In genomic region chr11:10298342-10298741, GRCh38 we compare ENCODE assay signal across 8 cellular contexts. TPM values are rescaled to one million over a fixed set of nuclear protein-coding genes. Genes with fewer than 3 reads are reported as not detected.
DNase-seq lines count a peak whose midpoint lies in the region; ATAC-seq and TF ChIP-seq lines count a peak whose summit lies in the region.

No MANE protein-coding gene starts in this region.

- H3K4me1 Mint-ChIP-seq in T-helper 17 cell = peaks cover 44% of the 10 kb centered on the region

- peak; percentile 35 for DNase-seq in GDM1 (lab: John Stamatoyannopoulos, UW)
- DNase-seq in T-helper 17 cell = peak in 1 of 3 donors; percentile 26
- DNase-seq in fibroblast of pulmonary artery (ENCODE audit: low read depth) = peak; percentile 57
- DNase-seq in middle frontal gyrus (ENCODE audit: extremely low spot score, low spot score) = no peak
- DNase-seq in spleen = no peak
- DNase-seq in cardiac septum (ENCODE audit: low spot score) = no peak

- ATAC-seq in GM19463 (IDR thresholded peaks at IDR 0.05; ENCODE audit: unreplicated experiment) = peak; percentile 91
- ATAC-seq in HG03432 (IDR thresholded peaks at IDR 0.05; ENCODE audit: unreplicated experiment) = peak; percentile 89
- ATAC-seq in T-helper 17 cell = peak; percentile 88

- 58 to 68% (median 66%) methylated on average over 5 of the region's 5 CpGs for WGBS in spleen, 5 donors

- H3K36me3 Mint-ChIP-seq in T-helper 17 cell (ENCODE audit: low read depth) = peaks cover 3% of the 10 kb centered on the region

- H3K4me3 ChIP-seq in fibroblast of pulmonary artery (replicated peaks; ENCODE audit: low read depth, low read length) (no peak overlapping the region), spleen (no peak overlapping the region)

- peak overlapping the region; percentile 43 for H3K27ac Mint-ChIP-seq in T-helper 17 cell

- TF ChIP-seq CTCF in fibroblast of pulmonary artery (IDR thresholded peaks at IDR 0.05; ENCODE audit: low read length, missing control alignments) (peak; percentile 6), spleen (IDR thresholded peaks at IDR 0.05 in 8 of 11, conservative IDR thresholded peaks at IDR 0.05 in 3 of 11) (peak in 4 of 11 experiments; percentile 5 to 40 (median 18))

- H3K27me3 Mint-ChIP-seq in T-helper 17 cell = peaks cover 20% of the 10 kb centered on the region

- H3K27me3 ChIP-seq in spleen (replicated peaks in 1 of 7) = peaks cover 0 to 20% (median 3%) of the 10 kb centered on the region in 7 donors

- H3K36me3 ChIP-seq in spleen = no peaks in the 10 kb centered on the region

- no peak for TF ChIP-seq POLR2A in spleen (IDR thresholded peaks at IDR 0.05)

- intact Hi-C loops in spleen (cut with DNase I; ENCODE audit: low total_unique reads) = no loop called here
- intact Hi-C loops in cardiac septum (cut with DNase I) = loop anchor here (10.0 kb wide), 1 partner anchor 724 kb away; the partner anchor contains the start of gene WEE1

- H3K4me3 Mint-ChIP-seq in T-helper 17 cell = peak overlapping the region; percentile 28

- peaks cover 9 to 58% (median 36%) of the 10 kb centered on the region in 6 donors for H3K4me1 ChIP-seq in spleen

- H3K9me3 ChIP-seq in T-helper 17 cell (ENCODE audit: control insufficient read depth, low read length, poor library complexity, severe bottlenecking) (no peaks in the 10 kb centered on the region), spleen (no peaks in the 10 kb centered on the region)

- H3K27ac ChIP-seq in spleen = no peak overlapping the region

RNA-seq across cellular contexts. Expression of gene SBF2, which starts 4.3 kb away (rescaled TPM):
- 10 to 100 TPM; 15.5 to 23.1 TPM for total RNA-seq in T-helper 17 cell
- 10 to 100 TPM; 38.2 to 70.9 (median 67.3) TPM for total RNA-seq in spleen
- polyA plus RNA-seq in spleen = 1 to 10 TPM; 3.6 to 5.0 (median 4.3) TPM
- 27.9 TPM for total RNA-seq in cardiac septum

RNA-seq across cellular contexts. Expression of gene ADM, which starts 6.5 kb away (rescaled TPM):
- total RNA-seq in T-helper 17 cell = 1 to 10 TPM in 1 of 2 donors, under 1 TPM in 1; 0.68 to 2.0 TPM
- 10 to 100 TPM; 25.6 to 88.0 (median 38.3) TPM for total RNA-seq in spleen
- polyA plus RNA-seq in spleen = 1 to 10 TPM; 5.2 to 7.8 (median 7.3) TPM
- 5.3 TPM for total RNA-seq in cardiac septum

Comparison
In these comparisons a context has a peak if more than half of its experiments do, and no peak if none do; other contexts are left out.
1. DNase-seq: peak in GDM1 (single experiment) and fibroblast of pulmonary artery (single experiment); none in middle frontal gyrus (single experiment), spleen (single experiment) and cardiac septum (single experiment).
2. Peak in every context shown above with its lines, with median percentiles within 50 percentile points of each other: ATAC-seq.